In genomic region chr4:139229534-139230039, GRCh38 we compare ENCODE assay signal across 8 cellular contexts. TPM values are rescaled to one million over a fixed set of nuclear protein-coding genes. Genes with fewer than 3 reads are reported as not detected.
DNase-seq lines count a peak whose midpoint lies in the region; ATAC-seq and TF ChIP-seq lines count a peak whose summit lies in the region.

No MANE protein-coding gene starts in this region.

- H3K27me3 ChIP-seq in right lobe of liver = no peaks in the 10 kb centered on the region
- H3K27me3 ChIP-seq in effector memory CD4-positive, alpha-beta T cell (replicated peaks; ENCODE audit: control insufficient read depth, insufficient read depth, low read length, poor library complexity, severe bottlenecking) = no peaks in the 10 kb centered on the region

- TF ChIP-seq POLR2A in right lobe of liver (IDR thresholded peaks at IDR 0.05) = no peak

- no peak overlapping the region for H3K27ac ChIP-seq in right lobe of liver
- H3K27ac ChIP-seq in effector memory CD4-positive, alpha-beta T cell (ENCODE audit: insufficient read depth, low read length, poor library complexity, severe bottlenecking) = no peak overlapping the region

- H3K36me3 ChIP-seq in right lobe of liver = no peaks in the 10 kb centered on the region
- no peaks in the 10 kb centered on the region for H3K36me3 ChIP-seq in effector memory CD4-positive, alpha-beta T cell (ENCODE audit: control insufficient read depth, insufficient read depth, low read length)

- no peaks in the 10 kb centered on the region for H3K9me3 ChIP-seq in right lobe of liver
- H3K9me3 ChIP-seq in effector memory CD4-positive, alpha-beta T cell (ENCODE audit: control insufficient read depth, low read length) = no peaks in the 10 kb centered on the region

- H3K4me1 ChIP-seq in right lobe of liver = no peaks in the 10 kb centered on the region
- no peaks in the 10 kb centered on the region for H3K4me1 ChIP-seq in effector memory CD4-positive, alpha-beta T cell (ENCODE audit: control insufficient read depth, insufficient read depth, low read length, poor library complexity, severe bottlenecking)

- H3K36me3 Mint-ChIP-seq in natural killer cell = no peaks in the 10 kb centered on the region
- no peaks in the 10 kb centered on the region for H3K36me3 Mint-ChIP-seq in natural killer cell treated with Interleukin-12 subunit alpha and Interleukin-12 subunit beta and Interleukin-15 and Interleukin-18, amount 100 ng/mL, for 72 hours

- no peaks in the 10 kb centered on the region for H3K27me3 Mint-ChIP-seq in natural killer cell (ENCODE audit: low read depth in 2 of 2)
- H3K27me3 Mint-ChIP-seq in natural killer cell treated with Interleukin-12 subunit alpha and Interleukin-12 subunit beta and Interleukin-15 and Interleukin-18, amount 100 ng/mL, for 72 hours = no peaks in the 10 kb centered on the region

- 18% methylated on average over 3 of the region's 3 CpGs for WGBS in right lobe of liver (ENCODE audit: insufficient coverage, low coverage, low lambda C conversion rate, missing lambda C conversion rate)

- ATAC-seq in natural killer cell (peak; percentile 62 to 83 (median 82)), HG02763 (IDR thresholded peaks at IDR 0.05; ENCODE audit: unreplicated experiment) (peak; percentile 57), right lobe of liver (peak; percentile 87 to 95 (median 88))
- ATAC-seq in natural killer cell treated with Interleukin-12 subunit alpha and Interleukin-12 subunit beta and Interleukin-15 and Interleukin-18, amount 100 ng/mL, for 72 hours = no peak

- H3K4me3 ChIP-seq in right lobe of liver = no peak overlapping the region
- H3K4me3 ChIP-seq in effector memory CD4-positive, alpha-beta T cell (ENCODE audit: insufficient read depth, low read depth, low read length, poor library complexity, severe bottlenecking) = no peak overlapping the region

- TF ChIP-seq CTCF in natural killer cell (IDR thresholded peaks at IDR 0.05) (peak; percentile 69), right lobe of liver (IDR thresholded peaks at IDR 0.05) (peak; percentile 74 to 79 (median 75))

- peaks cover 0 to 5% of the 10 kb centered on the region in 2 donors for H3K4me1 Mint-ChIP-seq in natural killer cell
- no peaks in the 10 kb centered on the region for H3K4me1 Mint-ChIP-seq in natural killer cell treated with Interleukin-12 subunit alpha and Interleukin-12 subunit beta and Interleukin-15 and Interleukin-18, amount 100 ng/mL, for 72 hours (ENCODE audit: low read depth in 2 of 2)

- H3K9me3 Mint-ChIP-seq in natural killer cell = no peaks in the 10 kb centered on the region
- H3K9me3 Mint-ChIP-seq in natural killer cell treated with Interleukin-12 subunit alpha and Interleukin-12 subunit beta and Interleukin-15 and Interleukin-18, amount 100 ng/mL, for 72 hours = no peaks in the 10 kb centered on the region

- intact Hi-C loops in natural killer cell (cut with micrococcal nuclease) = loop anchor here (1.0 to 10.0 kb wide), 3 partner anchors 66 to 425 kb away; no protein-coding TSS in a partner anchor
- intact Hi-C loops in right lobe of liver (cut with DNase I) = no loop called here

- no peak overlapping the region for H3K27ac Mint-ChIP-seq in natural killer cell
- H3K27ac Mint-ChIP-seq in natural killer cell treated with Interleukin-12 subunit alpha and Interleukin-12 subunit beta and Interleukin-15 and Interleukin-18, amount 100 ng/mL, for 72 hours = no peak overlapping the region

- no peak for DNase-seq in natural killer cell
- no peak for DNase-seq in natural killer cell treated with Interleukin-12 subunit alpha and Interleukin-12 subunit beta and Interleukin-15 and Interleukin-18, amount 100 ng/mL, for 72 hours (ENCODE audit: low spot score)
- DNase-seq in NCI-H82 (lab: John Stamatoyannopoulos, UW) = peak; percentile 55
- peak; percentile 49 for DNase-seq in cerebellum (ENCODE audit: low spot score)
- DNase-seq in right lobe of liver = no peak
- DNase-seq in effector memory CD4-positive, alpha-beta T cell = no peak
- DNase-seq in cerebellar nuclear complex (lab: John Stamatoyannopoulos, UW) = no peak

- no peak overlapping the region for H3K4me3 Mint-ChIP-seq in natural killer cell
- no peak overlapping the region for H3K4me3 Mint-ChIP-seq in natural killer cell treated with Interleukin-12 subunit alpha and Interleukin-12 subunit beta and Interleukin-15 and Interleukin-18, amount 100 ng/mL, for 72 hours

RNA-seq across cellular contexts. Expression of gene MGARP, which starts 50.4 kb away (rescaled TPM):
- under 1 TPM; 0.35 to 0.78 (median 0.63) TPM for total RNA-seq in natural killer cell
- total RNA-seq in natural killer cell treated with Interleukin-12 subunit alpha and Interleukin-12 subunit beta and Interleukin-15 and Interleukin-18, amount 100 ng/mL, for 72 hours = under 1 TPM in 1 of 2 donors, not detected in 1; 0.21 TPM
- 0.73 TPM for total RNA-seq in cerebellum
- total RNA-seq in right lobe of liver = under 1 TPM in 2 of 6 experiments, not detected in 4; 0.20 to 0.43 TPM

RNA-seq across cellular contexts. Expression of gene ELF2, which starts 52.6 kb away (rescaled TPM):
- total RNA-seq in natural killer cell (100 to 1,000 TPM in 2 of 3 donors, 10 to 100 TPM in 1; 93.7 to 115 (median 114) TPM), cerebellum (87.7 TPM), right lobe of liver (10 to 100 TPM; 14.0 to 24.3 (median 16.7) TPM)
- total RNA-seq in natural killer cell treated with Interleukin-12 subunit alpha and Interleukin-12 subunit beta and Interleukin-15 and Interleukin-18, amount 100 ng/mL, for 72 hours = 10 to 100 TPM; 39.7 to 46.2 TPM

Comparison
In these comparisons a context has a peak if more than half of its experiments do, and no peak if none do; other contexts are left out.
1. ATAC-seq: peak in natural killer cell (3 of 3), HG02763 (single experiment) and right lobe of liver (4 of 4); none in natural killer cell treated with Interleukin-12 subunit alpha and Interleukin-12 subunit beta and Interleukin-15 and Interleukin-18, amount 100 ng/mL, for 72 hours (0 of 2).
2. DNase-seq: peak in NCI-H82 (single experiment) and cerebellum (single experiment); none in natural killer cell (single experiment), natural killer cell treated with Interleukin-12 subunit alpha and Interleukin-12 subunit beta and Interleukin-15 and Interleukin-18, amount 100 ng/mL, for 72 hours (single experiment), right lobe of liver (0 of 3), effector memory CD4-positive, alpha-beta T cell (0 of 3) and cerebellar nuclear complex (0 of 2).